ENCODE assay signal across 9 cellular contexts in genomic region chrX:10636337-10636736, GRCh38. TPM values are rescaled to one million over a fixed set of nuclear protein-coding genes. Genes with fewer than 3 reads are reported as not detected.
DNase-seq lines count a peak whose midpoint lies in the region; ATAC-seq and TF ChIP-seq lines count a peak whose summit lies in the region.
"Had no signal": no experiment of that assay in that cellular context is flagged by ENCODE, and none has a peak within 500 bp of the region (broad histone marks: within the 10 kb centered on the region; RNA-seq: fewer than 3 reads in every experiment).

No MANE protein-coding gene starts in this region.

- H3K27me3 Mint-ChIP-seq in activated T-helper 17 cell treated with anti-CD3 and anti-CD28 coated beads, Interleukin-2, amount 50 U/mL, for 72 hours, result no peaks in the 10 kb centered on the region

- H3K4me1 Mint-ChIP-seq in activated T-helper 17 cell treated with anti-CD3 and anti-CD28 coated beads, Interleukin-2, amount 50 U/mL, for 72 hours, result no peaks in the 10 kb centered on the region

- no peaks in the 10 kb centered on the region for H3K9me3 ChIP-seq in breast epithelium

- no peak for TF ChIP-seq POLR2A in breast epithelium (IDR thresholded peaks at IDR 0.05)

- TF ChIP-seq CTCF in breast epithelium (IDR thresholded peaks at IDR 0.05), result peak in 2 of 3 donors; percentile 38

- H3K9me3 Mint-ChIP-seq in activated T-helper 17 cell treated with anti-CD3 and anti-CD28 coated beads, Interleukin-2, amount 50 U/mL, for 72 hours, result no peaks in the 10 kb centered on the region

- no peaks in the 10 kb centered on the region for H3K36me3 Mint-ChIP-seq in activated T-helper 17 cell treated with anti-CD3 and anti-CD28 coated beads, Interleukin-2, amount 50 U/mL, for 72 hours (ENCODE audit: low read depth)

- peak; percentile 49 for DNase-seq in Caki2 (ENCODE audit: low read depth)
- DNase-seq in NCI-H128 (lab: John Stamatoyannopoulos, UW; ENCODE audit: unreplicated experiment), result peak; percentile 9
- DNase-seq in breast epithelium (ENCODE audit: low spot score in 2 of 2), result no peak
- DNase-seq in lung microvascular endothelial cell (ENCODE audit: low read depth in 2 of 2), result peak; percentile 64 to 68
- DNase-seq in KBM-7, result no peak
- DNase-seq in activated CD4-positive, alpha-beta T cell treated with anti-CD3 and anti-CD28 coated beads, Interleukin-2, amount 50 U/mL, for 48 hours, result no peak
- no peak for DNase-seq in T1000 (lab: John Stamatoyannopoulos, UW)

- H3K36me3 ChIP-seq in breast epithelium, result no peaks in the 10 kb centered on the region

- peaks cover 0 to 5% of the 10 kb centered on the region in 2 donors for H3K27me3 ChIP-seq in breast epithelium

- no peak overlapping the region for H3K27ac Mint-ChIP-seq in activated T-helper 17 cell treated with anti-CD3 and anti-CD28 coated beads, Interleukin-2, amount 50 U/mL, for 72 hours

- H3K27ac ChIP-seq in breast epithelium, result no peak overlapping the region
- H3K27ac ChIP-seq: HL-60 had no signal

- H3K4me3 ChIP-seq in breast epithelium, result no peak overlapping the region

- ATAC-seq in activated T-helper 17 cell treated with anti-CD3 and anti-CD28 coated beads, Interleukin-2, amount 50 U/mL, for 72 hours (replicated peaks), result no peak

- in situ Hi-C loops in Caki2 (cut with HindIII; ENCODE audit: low pct_unique_long_range_greater_than_20kb, low sequenced_read_pairs) (no loop called here), KBM-7 (cut with MboI; ENCODE audit: low pct_unique_long_range_greater_than_20kb, low sequenced_read_pairs) (no loop called here)

- intact Hi-C loops in breast epithelium (cut with DNase I; ENCODE audit: low total_unique reads), result no loop called here

- no peak overlapping the region for H3K4me3 Mint-ChIP-seq in activated T-helper 17 cell treated with anti-CD3 and anti-CD28 coated beads, Interleukin-2, amount 50 U/mL, for 72 hours

- H3K4me1 ChIP-seq in breast epithelium, result no peaks in the 10 kb centered on the region

RNA-seq across cellular contexts. Expression of gene MID1, which starts 16.0 kb away (rescaled TPM):
- total RNA-seq in Caki2 (2014; rRNA removed; shearing (Covaris generic); ENCODE audit: low replicate concordance), result 12.5 and 26.7 TPM in 2 replicates
- total RNA-seq in breast epithelium (10 to 100 TPM in 2 of 3 donors, 1 to 10 TPM in 1; 6.9 to 18.9 (median 10.8) TPM), lung microvascular endothelial cell (23.1 and 36.9 TPM in 2 replicates)
- total RNA-seq in activated T-helper 17 cell treated with anti-CD3 and anti-CD28 coated beads, Interleukin-2, amount 50 U/mL, for 72 hours, result 1 to 10 TPM in 1 of 2 donors, under 1 TPM in 1; 0.30 to 1.4 TPM

Comparison
In these comparisons a context has a peak if more than half of its experiments do, and no peak if none do; other contexts are left out.
1. DNase-seq: peak in Caki2 (single experiment), NCI-H128 (single experiment) and lung microvascular endothelial cell (2 of 2); none in breast epithelium (0 of 2), KBM-7 (single experiment), activated CD4-positive, alpha-beta T cell treated with anti-CD3 and anti-CD28 coated beads, Interleukin-2, amount 50 U/mL, for 48 hours (0 of 2) and T1000 (single experiment).